8 cellular contexts compared by ENCODE assay signal in the genomic region with DNA sequence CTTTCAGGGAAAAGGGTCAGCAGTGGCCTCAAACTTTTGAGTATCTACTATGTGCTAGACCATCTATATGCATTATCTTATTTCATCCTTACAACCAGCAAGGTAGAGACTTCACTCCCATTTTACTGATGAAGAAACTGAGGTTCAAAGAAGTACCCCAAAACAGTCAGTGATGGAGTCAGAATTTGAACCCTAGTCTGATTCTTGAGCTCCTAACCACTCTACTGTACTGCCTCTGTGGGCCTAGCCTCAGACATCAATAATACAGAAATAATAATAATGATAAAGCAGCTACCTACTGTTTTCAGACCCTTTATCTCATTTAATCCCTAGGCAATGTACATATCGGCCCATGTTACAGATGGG. TPM values are rescaled to one million over a fixed set of nuclear protein-coding genes. Genes with fewer than 3 reads are reported as not detected.
DNase-seq lines count a peak whose midpoint lies in the region; ATAC-seq and TF ChIP-seq lines count a peak whose summit lies in the region.

No MANE protein-coding gene starts in this region.

- H3K4me1 Mint-ChIP-seq in CD8-positive, alpha-beta T cell (ENCODE audit: low read depth): peaks cover 72% of the 10 kb centered on the region
- H3K4me1 Mint-ChIP-seq in dendritic cell treated with granulocyte-macrophage colony-stimulating factor and Interleukin-4, amounts not matched to agents 40 ng/mL and 50 ng/mL, for 4 days (ENCODE audit: low read depth): peaks cover 70% of the 10 kb centered on the region

- no peak overlapping the region for H3K23ac ChIP-seq in neuronal stem cell (ENCODE audit: low read depth, low read length, poor library complexity)

- H3K14ac ChIP-seq in neuronal stem cell (ENCODE audit: low read length): no peak overlapping the region

- peak overlapping the region; percentile 5 for H2AK5ac ChIP-seq in neuronal stem cell (ENCODE audit: low read depth, low read length)

- H3K27me3 Mint-ChIP-seq in CD8-positive, alpha-beta T cell (ENCODE audit: low read depth): no peaks in the 10 kb centered on the region
- H3K27me3 Mint-ChIP-seq in dendritic cell treated with granulocyte-macrophage colony-stimulating factor and Interleukin-4, amounts not matched to agents 40 ng/mL and 50 ng/mL, for 4 days: no peaks in the 10 kb centered on the region

- no peaks in the 10 kb centered on the region for H3K36me3 ChIP-seq in CD8-positive, alpha-beta T cell (ENCODE audit: insufficient read depth, low read length)
- H3K36me3 ChIP-seq in OCI-LY7 (ENCODE audit: insufficient read depth, low read length) (peaks cover 62% of the 10 kb centered on the region), neuronal stem cell (replicated peaks in 1 of 2; ENCODE audit: control insufficient read depth in 2 of 2, insufficient read depth in 2 of 2, low read length in 2 of 2) (peaks cover 0 to 10% of the 10 kb centered on the region in 2 donors)

- H3K4ac ChIP-seq in neuronal stem cell (ENCODE audit: low read length): no peak overlapping the region

- DNase-seq in CD8-positive, alpha-beta T cell: no peak
- no peak for DNase-seq in OCI-LY7 (ENCODE audit: low spot score)
- no peak for DNase-seq in neuronal stem cell (ENCODE audit: low spot score)
- DNase-seq in RKO (ENCODE audit: low spot score): no peak
- no peak for DNase-seq in HCEC 1CT
- DNase-seq in AML-193 (lab: John Stamatoyannopoulos, UW): no peak
- DNase-seq in NCI-H748 (lab: John Stamatoyannopoulos, UW; ENCODE audit: unreplicated experiment): no peak

- H3K36me3 Mint-ChIP-seq in CD8-positive, alpha-beta T cell: peaks cover 16% of the 10 kb centered on the region
- H3K36me3 Mint-ChIP-seq in dendritic cell treated with granulocyte-macrophage colony-stimulating factor and Interleukin-4, amounts not matched to agents 40 ng/mL and 50 ng/mL, for 4 days (ENCODE audit: low read depth): peaks cover 8% of the 10 kb centered on the region

- no peaks in the 10 kb centered on the region for H4K20me1 ChIP-seq in OCI-LY7 (ENCODE audit: insufficient read depth, low read length)

- H3K9me3 ChIP-seq in CD8-positive, alpha-beta T cell (ENCODE audit: low read length): no peaks in the 10 kb centered on the region
- H3K9me3 ChIP-seq in OCI-LY7 (ENCODE audit: low read length) (no peaks in the 10 kb centered on the region), neuronal stem cell (replicated peaks in 1 of 2; ENCODE audit: control insufficient read depth in 2 of 2, insufficient read depth in 1 of 2, low read depth in 1 of 2, low read length in 2 of 2) (peaks cover 4 to 9% of the 10 kb centered on the region in 2 donors)

- H3K4me3 Mint-ChIP-seq in CD8-positive, alpha-beta T cell: peak overlapping the region; percentile 51
- no peak overlapping the region for H3K4me3 Mint-ChIP-seq in dendritic cell treated with granulocyte-macrophage colony-stimulating factor and Interleukin-4, amounts not matched to agents 40 ng/mL and 50 ng/mL, for 4 days

- H3K4me2 ChIP-seq in OCI-LY7 (ENCODE audit: low read length): peak overlapping the region; percentile 90
- H3K4me2 ChIP-seq in neuronal stem cell (ENCODE audit: insufficient read depth, low read length, poor library complexity, severe bottlenecking): no peak overlapping the region

- peaks cover 4% of the 10 kb centered on the region for H3K79me1 ChIP-seq in neuronal stem cell (ENCODE audit: low read depth, low read length)

- H3K27me3 ChIP-seq in CD8-positive, alpha-beta T cell (ENCODE audit: insufficient read depth, low read length): no peaks in the 10 kb centered on the region
- H3K27me3 ChIP-seq in neuronal stem cell (ENCODE audit: control insufficient read depth in 3 of 3, insufficient read depth in 3 of 3, low read depth in 1 of 3, low read length in 3 of 3): no peaks in the 10 kb centered on the region

- BruUV-seq in OCI-LY7 (replicated peaks; lab: Mats Ljungman, UMichigan): no TSS peak

- H3K9me2 ChIP-seq in OCI-LY7 (ENCODE audit: insufficient read depth, low read length): no peaks in the 10 kb centered on the region

- no peaks in the 10 kb centered on the region for H3K9me3 Mint-ChIP-seq in CD8-positive, alpha-beta T cell
- peaks cover 6% of the 10 kb centered on the region for H3K9me3 Mint-ChIP-seq in dendritic cell treated with granulocyte-macrophage colony-stimulating factor and Interleukin-4, amounts not matched to agents 40 ng/mL and 50 ng/mL, for 4 days

- no peak overlapping the region for H2BK5ac ChIP-seq in neuronal stem cell (ENCODE audit: low read length)

- H3K9ac ChIP-seq in neuronal stem cell (ENCODE audit: low read depth, low read length, poor library complexity): no peak overlapping the region

- POLR2A ChIA-PET in CD8-positive, alpha-beta T cell (lab: Charles Lee): interaction anchor here (0.9 to 2.1 kb wide), 5 partner anchors 9 to 424 kb away, joined by 3 to 11 read pairs (median 3); a partner anchor contains a TSS
- POLR2A ChIA-PET in OCI-LY7 (lab: Charles Lee): interaction anchor here (0.6 to 5.8 kb wide), 6 partner anchors 25 to 268 kb away, joined by 3 to 33 read pairs (median 4); no protein-coding TSS in a partner anchor

- H4K91ac ChIP-seq in neuronal stem cell (ENCODE audit: low read depth, low read length, poor library complexity): no peak overlapping the region

- no peak overlapping the region for H4K8ac ChIP-seq in neuronal stem cell (ENCODE audit: low read depth, low read length)

- peak overlapping the region; percentile 93 for H3K27ac Mint-ChIP-seq in CD8-positive, alpha-beta T cell
- peak overlapping the region; percentile 75 for H3K27ac Mint-ChIP-seq in dendritic cell treated with granulocyte-macrophage colony-stimulating factor and Interleukin-4, amounts not matched to agents 40 ng/mL and 50 ng/mL, for 4 days

- H3K18ac ChIP-seq in neuronal stem cell (ENCODE audit: low read length): no peak overlapping the region

- ATAC-seq in CD8-positive, alpha-beta T cell: no peak

- H2BK15ac ChIP-seq in neuronal stem cell (ENCODE audit: low read length): no peak overlapping the region

- WGBS in neuronal stem cell (ENCODE audit: extremely low coverage in 2 of 2, insufficient read length in 2 of 2, insufficient replicate concordance in 1 of 2), 2 donors: no CpG with 5 or more reads among the region's 1 CpG

- peaks cover 51% of the 10 kb centered on the region for H3K79me2 ChIP-seq in OCI-LY7 (ENCODE audit: insufficient read depth, low read depth, low read length)

- no peak for TF ChIP-seq CTCF in CD8-positive, alpha-beta T cell (IDR thresholded peaks at IDR 0.05)
- TF ChIP-seq CTCF in OCI-LY7 (conservative IDR thresholded peaks at IDR 0.05; ENCODE audit: low read length): no peak

- peak overlapping the region; percentile 64 for H2BK12ac ChIP-seq in neuronal stem cell (ENCODE audit: low read length)

- intact Hi-C loops in CD8-positive, alpha-beta T cell (cut with DNase I, micrococcal nuclease): loop anchor here (1.0 to 10.0 kb wide), 5 partner anchors 8 to 428 kb away; a partner anchor contains a TSS
- intact Hi-C loops in OCI-LY7 (cut with micrococcal nuclease; ENCODE audit: unreplicated experiment): no loop called here
- intact Hi-C loops in dendritic cell treated with granulocyte-macrophage colony-stimulating factor and Interleukin-4, amounts not matched to agents 40 ng/mL and 50 ng/mL, for 4 days (cut with micrococcal nuclease): loop anchor here (10.0 kb wide), 1 partner anchor 428 kb away; a partner anchor contains a TSS

- no peak overlapping the region for H3K4me3 ChIP-seq in CD8-positive, alpha-beta T cell (ENCODE audit: low read depth, low read length)
- H3K4me3 ChIP-seq in OCI-LY7 (ENCODE audit: low read depth, low read length, poor library complexity, severe bottlenecking) (peak overlapping the region; percentile 38), neuronal stem cell (ENCODE audit: low read length in 2 of 2) (peak overlapping the region in 1 of 2 donors; percentile 18)

- H3K27ac ChIP-seq in CD8-positive, alpha-beta T cell (ENCODE audit: low read depth, low read length): peak overlapping the region; percentile 51
- peak overlapping the region; percentile 99 for H3K27ac ChIP-seq in OCI-LY7 (ENCODE audit: low read depth, low read length, poor library complexity, severe bottlenecking)
- H3K27ac ChIP-seq in neuronal stem cell (replicated peaks; ENCODE audit: low read length): peak overlapping the region; percentile 77

- H2AFZ ChIP-seq in OCI-LY7 (ENCODE audit: low read length): no peak overlapping the region
- H2AFZ ChIP-seq in neuronal stem cell (ENCODE audit: low read length): peak overlapping the region; percentile 86

- peaks cover 72% of the 10 kb centered on the region for H3K4me1 ChIP-seq in CD8-positive, alpha-beta T cell (ENCODE audit: insufficient read depth, low read length)
- H3K4me1 ChIP-seq in OCI-LY7 (ENCODE audit: insufficient read depth, low read length, poor library complexity, severe bottlenecking) (peaks cover 74% of the 10 kb centered on the region), neuronal stem cell (ENCODE audit: control insufficient read depth in 2 of 2, insufficient read depth in 1 of 2, low read depth in 1 of 2, low read length in 2 of 2) (peaks cover 36 to 37% of the 10 kb centered on the region in 2 donors)

- CTCF ChIA-PET in CD8-positive, alpha-beta T cell (lab: Charles Lee): interaction anchor here (0.6 to 14.7 kb wide), 7 partner anchors 8 to 527 kb away, joined by 3 to 161 read pairs (median 4); no protein-coding TSS in a partner anchor
- CTCF ChIA-PET in OCI-LY7 (lab: Charles Lee; ENCODE audit: unreplicated experiment): interaction anchor here (2.0 kb wide), 1 partner anchor 25 kb away, joined by 8 read pairs; no protein-coding TSS in a partner anchor

- no peak overlapping the region for H2BK120ac ChIP-seq in neuronal stem cell (ENCODE audit: low read depth, low read length)

RNA-seq across cellular contexts. Expression of a gene that starts 8.4 kb away (rescaled TPM):
- 10 to 100 TPM; 27.9 to 30.2 TPM for total RNA-seq in CD8-positive, alpha-beta T cell
- 67.0 and 78.2 TPM in 2 replicates for total RNA-seq in OCI-LY7 (2014; rRNA removed; shearing (Covaris generic))
- 142 and 158 TPM in 2 replicates for total RNA-seq in OCI-LY7 (2022)
- polyA plus RNA-seq in neuronal stem cell (2013, experiment 1 of 2): 25.3 TPM
- 24.1 TPM for polyA plus RNA-seq in neuronal stem cell (2013, experiment 2 of 2)
